In genomic region chr2:36322108-36322507, GRCh38 we compare ENCODE assay signal across 9 cellular contexts. TPM values are rescaled to one million over a fixed set of nuclear protein-coding genes. Genes with fewer than 3 reads are reported as not detected.
A peak's percentile ranks its signal among the peaks of the same experiment; 100 is the strongest.
DNase-seq lines count a peak whose midpoint lies in the region; ATAC-seq, FAIRE-seq and TF ChIP-seq lines count a peak whose summit lies in the region.
"Had no signal": no experiment of that assay in that cellular context is flagged by ENCODE, and none has a peak within 500 bp of the region (broad histone marks: within the 10 kb centered on the region; RNA-seq: fewer than 3 reads in every experiment).

No MANE protein-coding gene starts in this region.

- no peak for TF ChIP-seq EP300 in tibial nerve (IDR thresholded peaks at IDR 0.05)

- H3K36me3 Mint-ChIP-seq in activated CD8-positive, alpha-beta T cell treated with anti-CD3 and anti-CD28 coated beads for 36 hours (ENCODE audit: low read depth), result no peaks in the 10 kb centered on the region
- H3K36me3 Mint-ChIP-seq in activated CD8-positive, alpha-beta T cell treated with anti-CD3 and anti-CD28 coated beads, Interleukin-2, amount 10 ng/mL, durations not matched to agents 7 days and 5 days (ENCODE audit: low read depth), result peaks cover 2% of the 10 kb centered on the region
- H3K36me3 Mint-ChIP-seq: CD4-positive, CD25-positive, alpha-beta regulatory T cell had no signal

- H3K27ac ChIP-seq in hepatocyte (no peak overlapping the region), tibial nerve (no peak overlapping the region)

- H3K9me3 ChIP-seq in hepatocyte (ENCODE audit: low read depth), result no peaks in the 10 kb centered on the region
- no peaks in the 10 kb centered on the region for H3K9me3 ChIP-seq in tibial nerve

- intact Hi-C loops in activated CD8-positive, alpha-beta T cell treated with anti-CD3 and anti-CD28 coated beads for 36 hours (cut with micrococcal nuclease), result no loop called here

- DNase-seq in activated CD8-positive, alpha-beta T cell treated with anti-CD3 and anti-CD28 coated beads for 36 hours, result no peak
- DNase-seq in activated CD8-positive, alpha-beta T cell treated with anti-CD3 and anti-CD28 coated beads, Interleukin-2, amount 10 ng/mL, durations not matched to agents 7 days and 5 days, result no peak
- peak; percentile 61 for DNase-seq in hepatocyte (ENCODE audit: low spot score)
- DNase-seq in tibial nerve (ENCODE audit: low spot score in 2 of 2), result no peak
- DNase-seq in stimulated activated naive CD4-positive, alpha-beta T cell treated with Interleukin-2 at 50 U/mL for 16 hours (lab: John Stamatoyannopoulos, UW), result no peak
- DNase-seq in DMS153 (lab: John Stamatoyannopoulos, UW), result no peak
- DNase-seq: CD4-positive, CD25-positive, alpha-beta regulatory T cell had no signal

- H3K9me3 Mint-ChIP-seq in activated CD8-positive, alpha-beta T cell treated with anti-CD3 and anti-CD28 coated beads for 36 hours, result peaks cover 4% of the 10 kb centered on the region
- no peaks in the 10 kb centered on the region for H3K9me3 Mint-ChIP-seq in activated CD8-positive, alpha-beta T cell treated with anti-CD3 and anti-CD28 coated beads, Interleukin-2, amount 10 ng/mL, durations not matched to agents 7 days and 5 days (ENCODE audit: insufficient read depth)

- no peak for ATAC-seq in activated CD8-positive, alpha-beta T cell treated with anti-CD3 and anti-CD28 coated beads for 36 hours
- no peak for ATAC-seq in activated CD8-positive, alpha-beta T cell treated with anti-CD3 and anti-CD28 coated beads, Interleukin-2, amount 10 ng/mL, durations not matched to agents 7 days and 5 days
- ATAC-seq in GM21526 (IDR thresholded peaks at IDR 0.05; ENCODE audit: low FRiP score, unreplicated experiment), result no peak

- no peaks in the 10 kb centered on the region for H3K27me3 ChIP-seq in hepatocyte
- no peaks in the 10 kb centered on the region for H3K27me3 ChIP-seq in tibial nerve

- H3K4me3 Mint-ChIP-seq in activated CD8-positive, alpha-beta T cell treated with anti-CD3 and anti-CD28 coated beads for 36 hours, result no peak overlapping the region
- no peak overlapping the region for H3K4me3 Mint-ChIP-seq in activated CD8-positive, alpha-beta T cell treated with anti-CD3 and anti-CD28 coated beads, Interleukin-2, amount 10 ng/mL, durations not matched to agents 7 days and 5 days
- H3K4me3 Mint-ChIP-seq: CD4-positive, CD25-positive, alpha-beta regulatory T cell had no signal

- peaks cover 5% of the 10 kb centered on the region for H3K27me3 Mint-ChIP-seq in activated CD8-positive, alpha-beta T cell treated with anti-CD3 and anti-CD28 coated beads for 36 hours
- peaks cover 6% of the 10 kb centered on the region for H3K27me3 Mint-ChIP-seq in activated CD8-positive, alpha-beta T cell treated with anti-CD3 and anti-CD28 coated beads, Interleukin-2, amount 10 ng/mL, durations not matched to agents 7 days and 5 days (ENCODE audit: low read depth)

- no peaks in the 10 kb centered on the region for H4K20me1 ChIP-seq in hepatocyte (ENCODE audit: insufficient read depth, poor library complexity, severe bottlenecking)

- CTCF ChIA-PET in activated CD8-positive, alpha-beta T cell treated with anti-CD3 and anti-CD28 coated beads for 36 hours (lab: Charles Lee), result no interaction called here
- CTCF ChIA-PET in activated CD8-positive, alpha-beta T cell treated with anti-CD3 and anti-CD28 coated beads, Interleukin-2, amount 10 ng/mL, durations not matched to agents 7 days and 5 days (lab: Charles Lee), result no interaction called here

- no peak for TF ChIP-seq POLR2A in tibial nerve (IDR thresholded peaks at IDR 0.05)

- H3K4me1 ChIP-seq in hepatocyte (ENCODE audit: insufficient read depth) (no peaks in the 10 kb centered on the region), tibial nerve (peaks cover 0 to 4% (median 0%) of the 10 kb centered on the region in 4 donors)

- peak; percentile 11 for TF ChIP-seq CTCF in activated CD8-positive, alpha-beta T cell treated with anti-CD3 and anti-CD28 coated beads for 36 hours (IDR thresholded peaks at IDR 0.05)
- TF ChIP-seq CTCF in hepatocyte (IDR thresholded peaks at IDR 0.05; ENCODE audit: poor library complexity) (peak; percentile 60), tibial nerve (IDR thresholded peaks at IDR 0.05) (peak in 4 of 5 experiments; percentile 29 to 44 (median 40))

- no peak overlapping the region for H3K27ac Mint-ChIP-seq in activated CD8-positive, alpha-beta T cell treated with anti-CD3 and anti-CD28 coated beads for 36 hours
- no peak overlapping the region for H3K27ac Mint-ChIP-seq in activated CD8-positive, alpha-beta T cell treated with anti-CD3 and anti-CD28 coated beads, Interleukin-2, amount 10 ng/mL, durations not matched to agents 7 days and 5 days
- H3K27ac Mint-ChIP-seq: CD4-positive, CD25-positive, alpha-beta regulatory T cell had no signal

- peak; percentile 73 for FAIRE-seq in TTC549 (lab: Jason Lieb, UNC)

- H3K4me2 ChIP-seq in hepatocyte, result no peak overlapping the region

- no peak overlapping the region for H2AFZ ChIP-seq in hepatocyte

- 63% methylated on average over 3 of the region's 3 CpGs for WGBS in hepatocyte (ENCODE audit: low lambda C conversion rate, missing lambda C conversion rate)
- WGBS in tibial nerve, 2 donors, result 44 to 62% methylated on average over 3 of the region's 3 CpGs

- no peaks in the 10 kb centered on the region for H3K4me1 Mint-ChIP-seq in activated CD8-positive, alpha-beta T cell treated with anti-CD3 and anti-CD28 coated beads for 36 hours (ENCODE audit: low read depth)
- H3K4me1 Mint-ChIP-seq in activated CD8-positive, alpha-beta T cell treated with anti-CD3 and anti-CD28 coated beads, Interleukin-2, amount 10 ng/mL, durations not matched to agents 7 days and 5 days (ENCODE audit: low read depth), result no peaks in the 10 kb centered on the region
- H3K4me1 Mint-ChIP-seq: CD4-positive, CD25-positive, alpha-beta regulatory T cell had no signal

- H3K79me2 ChIP-seq in hepatocyte, result no peaks in the 10 kb centered on the region

- H3K4me3 ChIP-seq in hepatocyte (no peak overlapping the region), tibial nerve (no peak overlapping the region)

- POLR2A ChIA-PET in activated CD8-positive, alpha-beta T cell treated with anti-CD3 and anti-CD28 coated beads for 36 hours (lab: Charles Lee), result no interaction called here
- POLR2A ChIA-PET in activated CD8-positive, alpha-beta T cell treated with anti-CD3 and anti-CD28 coated beads, Interleukin-2, amount 10 ng/mL, durations not matched to agents 7 days and 5 days (lab: Charles Lee), result no interaction called here

- H3K36me3 ChIP-seq in hepatocyte (replicated peaks; ENCODE audit: insufficient read depth, low read depth) (no peaks in the 10 kb centered on the region), tibial nerve (no peaks in the 10 kb centered on the region)

- no peaks in the 10 kb centered on the region for H3K9me2 ChIP-seq in hepatocyte (replicated peaks; ENCODE audit: insufficient read depth)

RNA-seq across cellular contexts. Expression of gene CRIM1, which starts 33.5 kb away (rescaled TPM):
- total RNA-seq in activated CD8-positive, alpha-beta T cell treated with anti-CD3 and anti-CD28 coated beads for 36 hours, result 10 to 100 TPM; 14.4 to 15.9 TPM
- 1 to 10 TPM; 3.7 to 4.4 TPM for total RNA-seq in activated CD8-positive, alpha-beta T cell treated with anti-CD3 and anti-CD28 coated beads, Interleukin-2, amount 10 ng/mL, durations not matched to agents 7 days and 5 days
- 40.8 and 49.0 TPM in 2 replicates for total RNA-seq in hepatocyte
- 19.1 and 23.0 TPM in 2 replicates for polyA plus RNA-seq in hepatocyte
- total RNA-seq in tibial nerve, result 100 to 1,000 TPM; 179 to 229 (median 188) TPM
